9 cellular contexts compared by ENCODE assay signal in genomic region chr6:24646771-24647170, GRCh38. TPM values are rescaled to one million over a fixed set of nuclear protein-coding genes. Genes with fewer than 3 reads are reported as not detected.
A peak's percentile ranks its signal among the peaks of the same experiment; 100 is the strongest.
DNase-seq lines count a peak whose midpoint lies in the region; ATAC-seq, FAIRE-seq and TF ChIP-seq lines count a peak whose summit lies in the region.
"Had no signal": no experiment of that assay in that cellular context is flagged by ENCODE, and none has a peak within 500 bp of the region (broad histone marks: within the 10 kb centered on the region; RNA-seq: fewer than 3 reads in every experiment).

No MANE protein-coding gene starts in this region.

- no peaks in the 10 kb centered on the region for H3K9me3 Mint-ChIP-seq in naive B cell

- H3K9me3 ChIP-seq in DOHH2 (ENCODE audit: control insufficient read depth, insufficient read depth, low read length), result no peaks in the 10 kb centered on the region
- H3K9me3 ChIP-seq in GM12878 (replicated peaks; ENCODE audit: control insufficient read depth, insufficient read depth, low read length), result no peaks in the 10 kb centered on the region
- H3K9me3 ChIP-seq: lower lobe of right lung had no signal

- BruUV-seq in GM12878 (replicated peaks; lab: Mats Ljungman, UMichigan), result no TSS peak

- no peak for FAIRE-seq in GM12878 (lab: Jason Lieb, UNC)

- H3K4me3 Mint-ChIP-seq in naive B cell, result peak overlapping the region; percentile 29 to 94 (median 86)

- H3F3A ChIP-seq in DOHH2 (ENCODE audit: control insufficient read depth, insufficient read depth), result peaks cover 20% of the 10 kb centered on the region

- no peak for TF ChIP-seq EP300 in GM12878 (IDR thresholded peaks at IDR 0.05; ENCODE audit: borderline replicate concordance in 1 of 2, control insufficient read depth in 1 of 2, low read depth in 2 of 2, low read length in 2 of 2)

- WGBS in GM12878 (ENCODE audit: insufficient coverage, insufficient replicate concordance, low lambda C conversion rate, missing lambda C conversion rate), result 78% methylated on average over 8 of the region's 8 CpGs

- no peak for TF ChIP-seq CTCF in DOHH2 (IDR thresholded peaks at IDR 0.05; ENCODE audit: low read depth, low read length, poor library complexity, severe bottlenecking)
- TF ChIP-seq CTCF in KMS-11 (conservative IDR thresholded peaks at IDR 0.05; ENCODE audit: low read depth, low read length), result no peak
- TF ChIP-seq CTCF in GM12878 (IDR thresholded peaks at IDR 0.05 in 2 of 3, conservative IDR thresholded peaks at IDR 0.05 in 1 of 3; ENCODE audit: control insufficient read depth in 2 of 3, extremely low read depth in 1 of 3, insufficient read depth in 1 of 3, low read depth in 3 of 3, low read length in 3 of 3), result no peak

- H3K79me2 ChIP-seq in DOHH2 (ENCODE audit: control insufficient read depth, low read length), result no peaks in the 10 kb centered on the region
- H3K79me2 ChIP-seq in KMS-11 (ENCODE audit: insufficient read depth, low read depth), result no peaks in the 10 kb centered on the region
- no peaks in the 10 kb centered on the region for H3K79me2 ChIP-seq in GM12878 (ENCODE audit: control insufficient read depth, insufficient read depth, low read length)

- no peak for TF ChIP-seq RAD21 in GM12878 (IDR thresholded peaks at IDR 0.05; ENCODE audit: insufficient read depth, low read depth, low read length)

- H3K4me2 ChIP-seq in DOHH2 (ENCODE audit: low read length) (peak overlapping the region; percentile 75), KMS-11 (peak overlapping the region; percentile 75), GM12878 (ENCODE audit: control insufficient read depth, insufficient read depth) (no peak overlapping the region)

- POLR2A ChIA-PET in GM12878 (lab: Charles Lee), result no interaction called here

- no peak for DNase-seq in GM12878 (ENCODE audit: low read depth, low spot score)
- no peak for DNase-seq in naive B cell
- DNase-seq in NCI-H1694 (lab: John Stamatoyannopoulos, UW), result no peak
- no peak for DNase-seq in SHP77 (lab: John Stamatoyannopoulos, UW)
- DNase-seq in NCI-H2107 treated with DMSO at 0.1 percent for 48 hours (lab: John Stamatoyannopoulos, UW; ENCODE audit: unreplicated experiment), result no peak
- DNase-seq: lower lobe of right lung had no signal

- peak overlapping the region in 5 of 6 donors; percentile 91 to 99 (median 93) for H3K27ac Mint-ChIP-seq in naive B cell

- H3K4me1 Mint-ChIP-seq in naive B cell, result peaks cover 15 to 29% (median 19%) of the 10 kb centered on the region in 3 donors

- no peaks in the 10 kb centered on the region for H3K27me3 ChIP-seq in DOHH2 (ENCODE audit: control insufficient read depth, low read length)
- H3K27me3 ChIP-seq in KMS-11 (ENCODE audit: insufficient read depth, low read depth), result no peaks in the 10 kb centered on the region
- H3K27me3 ChIP-seq in GM12878 (replicated peaks in 1 of 2; ENCODE audit: control insufficient read depth in 2 of 2, insufficient read depth in 2 of 2, low read length in 1 of 2), result no peaks in the 10 kb centered on the region

- H2AFZ ChIP-seq in KMS-11 (ENCODE audit: low read depth) (peak overlapping the region; percentile 93), GM12878 (ENCODE audit: control insufficient read depth, low read depth, low read length) (no peak overlapping the region)

- no peak for TF ChIP-seq POLR2A in GM12878 (IDR thresholded peaks at IDR 0.05; ENCODE audit: low read depth, low read length)

- H3K36me3 Mint-ChIP-seq in naive B cell, result peaks cover 0 to 3% of the 10 kb centered on the region in 2 donors

- no peaks in the 10 kb centered on the region for H3K9me2 ChIP-seq in DOHH2 (replicated peaks; ENCODE audit: control insufficient read depth, low read length)

- H3K27me3 Mint-ChIP-seq in naive B cell, result peaks cover under 1 to 6% (median under 1%) of the 10 kb centered on the region in 3 donors

- no peak for ATAC-seq in GM12878
- ATAC-seq in naive B cell (ENCODE audit: low read depth in 2 of 2), result no peak
- ATAC-seq in HG03095 (IDR thresholded peaks at IDR 0.05; ENCODE audit: unreplicated experiment), result no peak

- H3K4me1 ChIP-seq in DOHH2 (ENCODE audit: control insufficient read depth, low read length) (peaks cover 31% of the 10 kb centered on the region), KMS-11 (ENCODE audit: low read depth, poor library complexity, severe bottlenecking) (peaks cover 13% of the 10 kb centered on the region), GM12878 (ENCODE audit: control insufficient read depth, insufficient read depth, low read length) (peaks cover 6% of the 10 kb centered on the region)
- H3K4me1 ChIP-seq: lower lobe of right lung had no signal

- H3K4me3 ChIP-seq in DOHH2 (ENCODE audit: low read length) (peak overlapping the region; percentile 74), KMS-11 (IDR thresholded peaks at IDR 0.05; ENCODE audit: insufficient read depth, low read depth, low read length) (no peak overlapping the region), GM12878 (peak overlapping the region; percentile 66; the same call in 1 of the 2 replicates)

- H4K20me1 ChIP-seq in DOHH2 (ENCODE audit: control insufficient read depth, insufficient read depth, low read depth, low read length) (no peaks in the 10 kb centered on the region), KMS-11 (ENCODE audit: insufficient read depth) (no peaks in the 10 kb centered on the region), GM12878 (ENCODE audit: control insufficient read depth, insufficient read depth) (no peaks in the 10 kb centered on the region)

- CTCF ChIA-PET in GM12878 (lab: Yijun Ruan, JAX), result interaction anchor here (0.8 to 1.4 kb wide), 3 partner anchors 65 to 160 kb away, joined by 3 read pairs; no protein-coding TSS in a partner anchor

- in situ Hi-C loops in GM12878 (cut with MboI), result no loop called here

- H3K9ac ChIP-seq in KMS-11 (no peak overlapping the region), GM12878 (ENCODE audit: control insufficient read depth, insufficient read depth, low read length) (no peak overlapping the region)

- H3K36me3 ChIP-seq in DOHH2 (ENCODE audit: control insufficient read depth, low read length) (peaks cover 16% of the 10 kb centered on the region), KMS-11 (ENCODE audit: insufficient read depth) (no peaks in the 10 kb centered on the region; the same call in 1 of the 2 replicates), GM12878 (ENCODE audit: control insufficient read depth in 2 of 2, insufficient read depth in 2 of 2, low read length in 1 of 2) (peaks cover 0 to 6% of the 10 kb centered on the region in 2 experiments; a peak in 1 of 4 replicates)

- intact Hi-C loops in GM12878 (cut with micrococcal nuclease; ENCODE audit: unreplicated experiment), result no loop called here

- RAD21 ChIA-PET in GM12878 (lab: Charles Lee; ENCODE audit: unreplicated experiment), result interaction anchor here (1.1 kb wide), 1 partner anchor 66 kb away, joined by 3 read pairs; no protein-coding TSS in a partner anchor

- no peak overlapping the region for H3K27ac ChIP-seq in DOHH2 (ENCODE audit: low read depth, low read length)
- H3K27ac ChIP-seq in KMS-11, result no peak overlapping the region
- H3K27ac ChIP-seq in GM12878 (ENCODE audit: control insufficient read depth, insufficient read depth), result no peak overlapping the region

- SMC1A ChIA-PET in GM12878 (lab: Charles Lee; ENCODE audit: uncharacterized antibody, unreplicated experiment), result interaction anchor here (1.5 to 2.6 kb wide), 2 partner anchors 107 to 124 kb away, joined by 3 to 10 read pairs; no protein-coding TSS in a partner anchor

RNA-seq across cellular contexts. Expression of gene KIAA0319, which starts 0.8 kb away (rescaled TPM):
- not detected in 2 replicates for total RNA-seq in GM12878 (2013; cell fraction: nucleolus; rRNA removed)
- total RNA-seq in GM12878 (2014; rRNA removed), result 0.05 TPM in 1 of 2 replicates, not detected in the other
- 0.04 TPM in 1 of 2 replicates, not detected in the other for total RNA-seq in GM12878 (2014; rRNA removed; fragmentation: Illumina TruSeq; extraction: Trizol)
- 0.03 and 0.05 TPM in 2 replicates for total RNA-seq in GM12878 (2021)
- polyA plus RNA-seq in GM12878 (2011; ENCODE audit: low read depth), result not detected
- polyA plus RNA-seq in GM12878 (2011; rRNA removed), result 0.01 TPM in 1 of 2 replicates, not detected in the other
- 0.01 and 0.02 TPM in 2 replicates for polyA plus RNA-seq in GM12878 (2011; cell fraction: cytosol; rRNA removed)
- 0.03 and 0.06 TPM in 2 replicates for polyA plus RNA-seq in GM12878 (2011; cell fraction: nucleus; rRNA removed)
- 0.03 TPM in 1 of 2 replicates, not detected in the other for polyA plus RNA-seq in GM12878 (2012)
- polyA plus RNA-seq in GM12878 (2014; fragmentation: Illumina TruSeq; extraction: Trizol), result 0.06 and 0.09 TPM in 2 replicates
- polyA plus RNA-seq in GM12878 (2014; fragmentation: Nextera tagmentation; extraction: Ambion mirVana), result under 1 TPM in 1 of 2 experiments, not detected in 1; 0.02 TPM
- polyA plus RNA-seq in GM12878 (2014; rRNA removed), result 0.03 and 0.08 TPM in 2 replicates
- under 1 TPM; 0.05 to 0.09 TPM for polyA plus RNA-seq in GM12878 (2016; fragmentation: Nextera tagmentation; extraction: Ambion mirVana)
- polyA minus RNA-seq in GM12878 (2011; rRNA and poly(A)+ RNA removed), result not detected in 2 replicates
- polyA minus RNA-seq in GM12878 (2011; cell fraction: cytosol; rRNA and poly(A)+ RNA removed), result 0.10 TPM in 1 of 2 replicates, not detected in the other
- polyA minus RNA-seq in GM12878 (2011; cell fraction: nucleus; rRNA and poly(A)+ RNA removed), result not detected in 2 replicates
- under 1 TPM in 3 of 6 donors, not detected in 3; 0.21 to 0.38 (median 0.24) TPM for polyA plus RNA-seq in naive B cell (ENCODE audit: low read depth in 6 of 6)

RNA-seq across cellular contexts. Expression of gene TDP2, which starts 19.9 kb away (rescaled TPM):
- total RNA-seq in GM12878 (2013; cell fraction: nucleolus; rRNA removed), result 44.7 and 45.5 TPM in 2 replicates
- total RNA-seq in GM12878 (2014; rRNA removed) (32.1 and 35.1 TPM in 2 replicates), GM12878 (2014; rRNA removed; fragmentation: Illumina TruSeq; extraction: Trizol) (30.4 and 32.9 TPM in 2 replicates), GM12878 (2021) (35.8 and 38.1 TPM in 2 replicates)
- 26.8 TPM for polyA plus RNA-seq in GM12878 (2011; ENCODE audit: low read depth)
- polyA plus RNA-seq in GM12878 (2011; rRNA removed) (48.7 and 71.6 TPM in 2 replicates), GM12878 (2014; fragmentation: Illumina TruSeq; extraction: Trizol) (52.5 and 59.2 TPM in 2 replicates), GM12878 (2014; fragmentation: Nextera tagmentation; extraction: Ambion mirVana) (10 to 100 TPM; 24.4 to 29.8 TPM), GM12878 (2014; rRNA removed) (35.3 and 39.6 TPM in 2 replicates), GM12878 (2016; fragmentation: Nextera tagmentation; extraction: Ambion mirVana) (10 to 100 TPM; 50.5 to 53.3 TPM), naive B cell (ENCODE audit: low read depth in 6 of 6) (10 to 100 TPM; 14.9 to 48.7 (median 32.0) TPM)
- 18.0 and 28.8 TPM in 2 replicates for polyA plus RNA-seq in GM12878 (2011; cell fraction: cytosol; rRNA removed)
- 33.2 and 46.6 TPM in 2 replicates for polyA plus RNA-seq in GM12878 (2011; cell fraction: nucleus; rRNA removed)
- polyA plus RNA-seq in GM12878 (2012), result 35.9 and 36.0 TPM in 2 replicates
- 20.3 and 20.5 TPM in 2 replicates for polyA minus RNA-seq in GM12878 (2011; rRNA and poly(A)+ RNA removed)
- polyA minus RNA-seq in GM12878 (2011; cell fraction: cytosol; rRNA and poly(A)+ RNA removed), result 10.8 and 11.3 TPM in 2 replicates
- 33.6 and 57.3 TPM in 2 replicates for polyA minus RNA-seq in GM12878 (2011; cell fraction: nucleus; rRNA and poly(A)+ RNA removed)

RNA-seq across cellular contexts. Expression of gene ACOT13, which starts 20.1 kb away (rescaled TPM):
- 3.6 and 4.8 TPM in 2 replicates for total RNA-seq in GM12878 (2013; cell fraction: nucleolus; rRNA removed)
- total RNA-seq in GM12878 (2014; rRNA removed) (6.0 and 7.5 TPM in 2 replicates), GM12878 (2014; rRNA removed; fragmentation: Illumina TruSeq; extraction: Trizol) (26.6 and 28.2 TPM in 2 replicates), GM12878 (2021) (28.6 and 33.8 TPM in 2 replicates)
- 3.9 TPM for polyA plus RNA-seq in GM12878 (2011; ENCODE audit: low read depth)
- polyA plus RNA-seq in GM12878 (2011; rRNA removed) (31.4 and 48.4 TPM in 2 replicates), GM12878 (2014; fragmentation: Illumina TruSeq; extraction: Trizol) (41.9 and 46.5 TPM in 2 replicates), GM12878 (2014; fragmentation: Nextera tagmentation; extraction: Ambion mirVana) (10 to 100 TPM; 54.8 to 60.6 TPM), GM12878 (2014; rRNA removed) (19.6 and 26.8 TPM in 2 replicates), GM12878 (2016; fragmentation: Nextera tagmentation; extraction: Ambion mirVana) (10 to 100 TPM; 55.7 to 57.1 TPM), naive B cell (ENCODE audit: low read depth in 6 of 6) (10 to 100 TPM in 1 of 6 donors, 1 to 10 TPM in 5; 4.0 to 10.8 (median 9.1) TPM)
- 11.6 and 16.2 TPM in 2 replicates for polyA plus RNA-seq in GM12878 (2011; cell fraction: cytosol; rRNA removed)
- polyA plus RNA-seq in GM12878 (2011; cell fraction: nucleus; rRNA removed), result 6.4 and 8.4 TPM in 2 replicates
- polyA plus RNA-seq in GM12878 (2012), result 16.9 and 21.0 TPM in 2 replicates
- polyA minus RNA-seq in GM12878 (2011; rRNA and poly(A)+ RNA removed), result 2.2 and 5.0 TPM in 2 replicates
- polyA minus RNA-seq in GM12878 (2011; cell fraction: cytosol; rRNA and poly(A)+ RNA removed), result 1.2 and 4.4 TPM in 2 replicates
- 1.3 and 2.3 TPM in 2 replicates for polyA minus RNA-seq in GM12878 (2011; cell fraction: nucleus; rRNA and poly(A)+ RNA removed)
